In the genomic region with DNA sequence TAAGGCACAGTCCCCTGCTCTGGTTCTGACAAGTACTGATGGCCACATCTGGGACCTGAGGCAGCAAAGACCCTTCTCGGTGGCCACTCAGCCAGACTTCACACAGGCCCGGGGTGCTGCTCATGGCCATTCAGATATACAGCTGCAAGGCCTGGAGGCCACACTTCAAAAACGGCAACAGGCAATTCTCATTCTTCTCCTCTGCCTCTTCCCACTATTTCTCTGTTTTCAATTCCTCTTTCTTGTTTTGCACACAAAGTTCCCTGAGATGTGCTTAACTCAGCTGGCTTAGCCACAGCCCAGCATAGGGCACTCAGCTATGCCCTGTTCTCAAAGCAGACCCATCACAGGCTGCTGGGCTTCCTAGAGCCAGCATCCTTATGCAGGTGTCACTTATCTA, we compare ENCODE assay signal across 11 cellular contexts. TPM values are rescaled to one million over a fixed set of nuclear protein-coding genes. Genes with fewer than 3 reads are reported as not detected.
DNase-seq lines count a peak whose midpoint lies in the region; ATAC-seq, FAIRE-seq and TF ChIP-seq lines count a peak whose summit lies in the region.
"Had no signal": no experiment of that assay in that cellular context is flagged by ENCODE, and none has a peak within 500 bp of the region (broad histone marks: within the 10 kb centered on the region; RNA-seq: fewer than 3 reads in every experiment).

No MANE protein-coding gene starts in this region.

- no peaks in the 10 kb centered on the region for H3K27me3 Mint-ChIP-seq in Calu3 (ENCODE audit: unreplicated experiment)

- H3K4me3 Mint-ChIP-seq in Calu3 (ENCODE audit: low read depth, unreplicated experiment): no peak overlapping the region

- FAIRE-seq in GM12892 (lab: Jason Lieb, UNC) (peak; percentile 70), HTR-8/SVneo (lab: Jason Lieb, UNC) (no peak)

- peak overlapping the region; percentile 42 for H3K27ac ChIP-seq in right cardiac atrium (ENCODE audit: low read length)
- H3K27ac ChIP-seq: parathyroid adenoma had no signal

- ATAC-seq in GM21528 (IDR thresholded peaks at IDR 0.05; ENCODE audit: low FRiP score, unreplicated experiment) (peak; percentile 45), HG03460 (IDR thresholded peaks at IDR 0.05; ENCODE audit: unreplicated experiment) (peak; percentile 47), right cardiac atrium (no peak)

- H3K36me3 Mint-ChIP-seq in Calu3 (ENCODE audit: insufficient read depth, unreplicated experiment): peaks cover 6% of the 10 kb centered on the region

- H3K27me3 ChIP-seq in right cardiac atrium (ENCODE audit: control insufficient read depth, insufficient read depth): no peaks in the 10 kb centered on the region

- no peak overlapping the region for H3K4me3 ChIP-seq in right cardiac atrium (ENCODE audit: low read length)

- peaks cover 15% of the 10 kb centered on the region for H3K4me1 ChIP-seq in right cardiac atrium (ENCODE audit: control insufficient read depth, insufficient read depth, low read length)

- intact Hi-C loops in right cardiac atrium (cut with DNase I) (no loop called here), Calu3 (cut with micrococcal nuclease; ENCODE audit: unreplicated experiment) (no loop called here)

- CTCF ChIA-PET in Calu3 (lab: Charles Lee): no interaction called here

- H3K9me3 ChIP-seq in right cardiac atrium (ENCODE audit: control insufficient read depth, low read length): no peaks in the 10 kb centered on the region

- DNase-seq in GM12892 (ENCODE audit: insufficient read length) (no peak), right cardiac atrium (no peak), NCI-H1694 (lab: John Stamatoyannopoulos, UW) (no peak), NCI-H128 (lab: John Stamatoyannopoulos, UW; ENCODE audit: unreplicated experiment) (no peak), Calu3 (no peak), HTR-8/SVneo (ENCODE audit: insufficient read length, low spot score) (no peak)
- DNase-seq: islet precursor cell, NCI-H1436 treated with DMSO at 0.1 percent for 48 hours had no signal

- no peak for TF ChIP-seq CTCF in Calu3 (IDR thresholded peaks at IDR 0.05; ENCODE audit: unreplicated experiment)

- no peak for TF ChIP-seq POLR2A in GM12892 (IDR thresholded peaks at IDR 0.05; ENCODE audit: low read depth, low read length)

- H3K27ac Mint-ChIP-seq in Calu3 (ENCODE audit: unreplicated experiment): no peak overlapping the region

- BruUV-seq in Calu3 (replicated peaks; lab: Mats Ljungman, UMichigan): no TSS peak

- WGBS in right cardiac atrium: 92% methylated on average over 3 of the region's 3 CpGs

- H3K9me3 Mint-ChIP-seq in Calu3 (ENCODE audit: low read depth, unreplicated experiment): no peaks in the 10 kb centered on the region

- no peaks in the 10 kb centered on the region for H3K4me1 Mint-ChIP-seq in Calu3 (ENCODE audit: low read depth, unreplicated experiment)

RNA-seq across cellular contexts. Expression of a gene that starts 29.9 kb away (rescaled TPM):
- polyA plus RNA-seq in GM12892 (2012; ENCODE audit: missing spikeins): 24.9 TPM
- 10 to 100 TPM; 22.9 to 26.0 (median 24.8) TPM for total RNA-seq in right cardiac atrium
- 16.4 TPM for polyA plus RNA-seq in right cardiac atrium
- 62.9 and 66.0 TPM in 2 replicates for total RNA-seq in Calu3 (2022)

RNA-seq across cellular contexts. Expression of a gene that starts 43.0 kb away (rescaled TPM):
- 73.9 TPM for polyA plus RNA-seq in GM12892 (2012; ENCODE audit: missing spikeins)
- total RNA-seq in right cardiac atrium: 10 to 100 TPM; 48.0 to 59.9 (median 55.8) TPM
- 50.4 TPM for polyA plus RNA-seq in right cardiac atrium
- 79.6 and 89.4 TPM in 2 replicates for total RNA-seq in Calu3 (2022)

Comparison
In these comparisons a context has a peak if more than half of its experiments do, and no peak if none do; other contexts are left out.
1. ATAC-seq: peak in GM21528 (single experiment) and HG03460 (single experiment); none in right cardiac atrium (0 of 2).